In genomic region chr1:115839706-115840095, GRCh38 we compare ENCODE assay signal across 8 cellular contexts. TPM values are rescaled to one million over a fixed set of nuclear protein-coding genes. Genes with fewer than 3 reads are reported as not detected.
A peak's percentile ranks its signal among the peaks of the same experiment; 100 is the strongest.
DNase-seq lines count a peak whose midpoint lies in the region; ATAC-seq and TF ChIP-seq lines count a peak whose summit lies in the region.

No MANE protein-coding gene starts in this region.

- H3K27me3 ChIP-seq in heart right ventricle (peaks cover 26 to 96% (median 86%) of the 10 kb centered on the region in 7 donors), mammary epithelial cell (ENCODE audit: insufficient read depth, low read length) (no peaks in the 10 kb centered on the region), mesenchymal stem cell (ENCODE audit: control insufficient read depth in 1 of 2, insufficient read depth in 1 of 2, low read length in 2 of 2) (peaks cover 65 to 93% of the 10 kb centered on the region in 2 experiments), upper lobe of left lung (peaks cover 3 to 44% (median 30%) of the 10 kb centered on the region in 4 donors), MM.1S (replicated peaks; ENCODE audit: insufficient read depth, low read length) (no peaks in the 10 kb centered on the region)

- 4% methylated on average over 16 of the region's 16 CpGs for WGBS in heart right ventricle, 2 donors
- 8% methylated on average over 13 of the region's 16 CpGs for WGBS in mammary epithelial cell (ENCODE audit: low coverage, missing lambda C conversion rate)
- 5% methylated on average over 14 of the region's 16 CpGs for WGBS in mesenchymal stem cell
- WGBS in upper lobe of left lung, 2 donors: 9 to 11% methylated on average over 10 to 16 of the region's 16 CpGs

- H3K36me3 ChIP-seq in heart right ventricle (no peaks in the 10 kb centered on the region), mammary epithelial cell (ENCODE audit: insufficient read depth, low read length) (no peaks in the 10 kb centered on the region), mesenchymal stem cell (ENCODE audit: control insufficient read depth in 1 of 2, insufficient read depth in 2 of 2, low read depth in 1 of 2, low read length in 2 of 2) (peaks cover 0 to 9% of the 10 kb centered on the region in 2 experiments), upper lobe of left lung (no peaks in the 10 kb centered on the region), MM.1S (replicated peaks; ENCODE audit: insufficient read depth, low read length) (no peaks in the 10 kb centered on the region)

- H3K79me2 ChIP-seq in mammary epithelial cell (ENCODE audit: insufficient read depth, low read length): no peaks in the 10 kb centered on the region
- no peaks in the 10 kb centered on the region for H3K79me2 ChIP-seq in MM.1S (ENCODE audit: low read length)

- H3K4me2 ChIP-seq in mammary epithelial cell (ENCODE audit: insufficient read depth, low read depth, low read length) (peak overlapping the region; percentile 98), mesenchymal stem cell (ENCODE audit: low read length, poor library complexity, severe bottlenecking) (peak overlapping the region; percentile 52), MM.1S (ENCODE audit: low read depth, low read length) (no peak overlapping the region)

- CTCF ChIA-PET in mammary epithelial cell (lab: Charles Lee; ENCODE audit: low non-redundant PET): interaction anchor here (0.5 to 0.6 kb wide), 2 partner anchors 171 to 180 kb away, joined by 3 to 11 read pairs; no protein-coding TSS in a partner anchor

- H3K9ac ChIP-seq in mammary epithelial cell (ENCODE audit: insufficient read depth, low read length) (peak overlapping the region; percentile 41), mesenchymal stem cell (ENCODE audit: low read length) (peak overlapping the region; percentile 70), MM.1S (ENCODE audit: low read length) (no peak overlapping the region)

- DNase-seq in heart right ventricle (no peak), left ventricle myocardium superior (no peak), mammary epithelial cell (no peak), mesenchymal stem cell (peak; percentile 10), upper lobe of left lung (no peak), MM.1S (no peak), NCI-H187 (lab: John Stamatoyannopoulos, UW) (no peak)

- H3K79me1 ChIP-seq in mesenchymal stem cell (replicated peaks; ENCODE audit: low read length, poor library complexity, severe bottlenecking): no peaks in the 10 kb centered on the region

- no peaks in the 10 kb centered on the region for H3K9me2 ChIP-seq in MM.1S (replicated peaks; ENCODE audit: insufficient read depth, low read length)

- dilution Hi-C loops in mammary epithelial cell (cut with HindIII; ENCODE audit: low sequenced_read_pairs): no loop called here

- H2AK5ac ChIP-seq in mesenchymal stem cell (ENCODE audit: low read length, severe bottlenecking): no peak overlapping the region

- H3K18ac ChIP-seq in mesenchymal stem cell (ENCODE audit: low read depth in 1 of 2, low read length in 2 of 2): no peak overlapping the region

- ATAC-seq in heart right ventricle: no peak
- ATAC-seq in left ventricle myocardium superior: no peak
- no peak for ATAC-seq in upper lobe of left lung (ENCODE audit: low FRiP score in 2 of 2)
- no peak for ATAC-seq in GM21723 (IDR thresholded peaks at IDR 0.05; ENCODE audit: unreplicated experiment)

- TF ChIP-seq POLR2A in upper lobe of left lung (IDR thresholded peaks at IDR 0.05): no peak

- no peak overlapping the region for H3K4ac ChIP-seq in mesenchymal stem cell (ENCODE audit: low read depth in 1 of 2, low read length in 2 of 2)

- H3K23ac ChIP-seq in mesenchymal stem cell (ENCODE audit: low read length in 2 of 2): no peak overlapping the region

- no peak for TF ChIP-seq CTCF in heart right ventricle (IDR thresholded peaks at IDR 0.05)
- no peak for TF ChIP-seq CTCF in mammary epithelial cell (conservative IDR thresholded peaks at IDR 0.05 in 1 of 2, IDR thresholded peaks at IDR 0.05 in 1 of 2; ENCODE audit: extremely low read depth in 1 of 2, insufficient read depth in 1 of 2, low read depth in 1 of 2, low read length in 2 of 2)
- no peak for TF ChIP-seq CTCF in upper lobe of left lung (IDR thresholded peaks at IDR 0.05)
- no peak for TF ChIP-seq CTCF in MM.1S (IDR thresholded peaks at IDR 0.05; ENCODE audit: low read length)

- intact Hi-C loops in heart right ventricle (cut with DNase I): no loop called here
- intact Hi-C loops in left ventricle myocardium superior (cut with micrococcal nuclease): no loop called here
- intact Hi-C loops in mammary epithelial cell (cut with micrococcal nuclease): no loop called here

- peak overlapping the region in 9 of 10 donors; percentile 9 to 50 (median 36) for H3K4me3 ChIP-seq in heart right ventricle
- H3K4me3 ChIP-seq in mammary epithelial cell (replicated peaks in 1 of 3; ENCODE audit: insufficient read depth in 1 of 3, low read depth in 2 of 3, low read length in 3 of 3): peak overlapping the region; percentile 50 to 63 (median 55)
- peak overlapping the region in 1 of 2 experiments; percentile 71 for H3K4me3 ChIP-seq in mesenchymal stem cell (ENCODE audit: insufficient read depth in 1 of 2, low read depth in 1 of 2, low read length in 2 of 2)
- H3K4me3 ChIP-seq in upper lobe of left lung: peak overlapping the region in 3 of 4 donors; percentile 23 to 42 (median 40)
- H3K4me3 ChIP-seq in MM.1S (ENCODE audit: low read length): no peak overlapping the region

- H3K9me3 ChIP-seq in heart right ventricle (no peaks in the 10 kb centered on the region), mammary epithelial cell (replicated peaks; ENCODE audit: insufficient read depth, low read length) (peaks cover 10% of the 10 kb centered on the region), mesenchymal stem cell (ENCODE audit: control insufficient read depth, low read length) (no peaks in the 10 kb centered on the region), upper lobe of left lung (no peaks in the 10 kb centered on the region), MM.1S (replicated peaks; ENCODE audit: insufficient read depth, low read length) (no peaks in the 10 kb centered on the region)

- H4K8ac ChIP-seq in mesenchymal stem cell (ENCODE audit: low read length): no peak overlapping the region

- H2BK120ac ChIP-seq in mesenchymal stem cell (ENCODE audit: low read depth, low read length): peak overlapping the region; percentile 39

- H3K27ac ChIP-seq in heart right ventricle (no peak overlapping the region), mammary epithelial cell (ENCODE audit: insufficient read depth, low read depth, low read length) (peak overlapping the region; percentile 56), mesenchymal stem cell (ENCODE audit: low read length, poor library complexity, severe bottlenecking) (no peak overlapping the region), upper lobe of left lung (no peak overlapping the region), MM.1S (ENCODE audit: low read length) (no peak overlapping the region)

- H3K14ac ChIP-seq in mesenchymal stem cell (ENCODE audit: low read length in 2 of 2): no peak overlapping the region

- H2AFZ ChIP-seq in mammary epithelial cell (ENCODE audit: low read depth, low read length) (peak overlapping the region; percentile 95), mesenchymal stem cell (ENCODE audit: low read depth, low read length) (no peak overlapping the region), MM.1S (ENCODE audit: low read length) (no peak overlapping the region)

- peak overlapping the region in 1 of 2 experiments; percentile 76 for H2BK12ac ChIP-seq in mesenchymal stem cell (ENCODE audit: low read length in 2 of 2)

- H3F3A ChIP-seq in MM.1S (ENCODE audit: insufficient read depth, low read length): no peaks in the 10 kb centered on the region

- no TSS peak for BruUV-seq in mammary epithelial cell (replicated peaks; lab: Mats Ljungman, UMichigan)

- H3K4me1 ChIP-seq in heart right ventricle: peaks cover 12 to 25% (median 23%) of the 10 kb centered on the region in 9 donors
- H3K4me1 ChIP-seq in mammary epithelial cell (ENCODE audit: insufficient read depth, low read length): peaks cover 15% of the 10 kb centered on the region
- peaks cover 12% of the 10 kb centered on the region for H3K4me1 ChIP-seq in mesenchymal stem cell (ENCODE audit: control insufficient read depth, insufficient read depth, low read depth, low read length)
- H3K4me1 ChIP-seq in upper lobe of left lung: peaks cover 23 to 27% (median 25%) of the 10 kb centered on the region in 4 donors
- no peaks in the 10 kb centered on the region for H3K4me1 ChIP-seq in MM.1S (ENCODE audit: low read length)

- H2BK15ac ChIP-seq in mesenchymal stem cell (ENCODE audit: low read depth, poor library complexity, severe bottlenecking): no peak overlapping the region

- no peak for TF ChIP-seq EP300 in upper lobe of left lung (IDR thresholded peaks at IDR 0.05)

- peak overlapping the region; percentile 77 for H2BK5ac ChIP-seq in mesenchymal stem cell (ENCODE audit: low read depth, low read length, poor library complexity, severe bottlenecking)

- no peak overlapping the region for H4K91ac ChIP-seq in mesenchymal stem cell (ENCODE audit: low read length)

- no peaks in the 10 kb centered on the region for H4K20me1 ChIP-seq in mammary epithelial cell (ENCODE audit: insufficient read depth, low read length)
- no peaks in the 10 kb centered on the region for H4K20me1 ChIP-seq in MM.1S (ENCODE audit: insufficient read depth, low read length)

- in situ Hi-C loops in mammary epithelial cell (cut with MboI; ENCODE audit: low sequenced_read_pairs in 2 of 2): no loop called here

RNA-seq across cellular contexts. Expression of gene NHLH2, which starts 1.2 kb away (rescaled TPM):
- total RNA-seq in heart right ventricle (not detected), left ventricle myocardium superior (not detected), mammary epithelial cell (1 to 10 TPM in 1 of 2 donors, not detected in 1; 1.0 TPM), upper lobe of left lung (1 to 10 TPM in 1 of 6 donors, under 1 TPM in 3, not detected in 2; 0.30 to 1.3 (median 0.41) TPM)
- polyA plus RNA-seq in heart right ventricle (not detected), mammary epithelial cell (0.02 TPM)
- not detected for polyA minus RNA-seq in mammary epithelial cell
- 0.01 TPM for polyA plus RNA-seq in mesenchymal stem cell (2013, experiment 1 of 2)
- 0.01 TPM for polyA plus RNA-seq in mesenchymal stem cell (2013, experiment 2 of 2)
